Comparison of ENCODE assay signal across 22 cellular contexts in genomic region chr3:169399068-169399467, GRCh38.
"Had no signal": no experiment of that assay in that cellular context is flagged by ENCODE, and none has a peak within 500 bp of the region (broad histone marks: within the 10 kb centered on the region; RNA-seq: fewer than 3 reads in every experiment).

No MANE protein-coding gene starts in this region.

- H3K27me3 ChIP-seq: SJCRH30 had no signal

- H3K9me3 ChIP-seq: SJCRH30 had no signal

- H3K36me3 ChIP-seq: SJCRH30 had no signal

- H3K27ac ChIP-seq: SJCRH30 had no signal

- ATAC-seq: Panc1, PC-3, Right ventricle myocardium inferior, SK-N-SH treated with all-trans-retinoic acid at 6 μM for 48 hours had no signal

- H3K4me3 ChIP-seq: SJCRH30 had no signal

- DNase-seq: Karpas-422, KBM-7, MV-4-11, NCI-H1048, NCI-H1105, NCI-H1417, NCI-H1436 treated with DMSO at 0.1 percent for 48 hours, NCI-H1694, NCI-H187 treated with DMSO at 0.1 percent for 48 hours, NCI-H2029 treated with DMSO at 0.1 percent for 48 hours, NCI-H2171 treated with DMSO at 0.1 percent for 48 hours, NCI-H345, NCI-H524, NCI-H526 treated with DMSO at 0.1 percent for 48 hours, NCI-H748 treated with DMSO at 0.1 percent for 48 hours, PC-3, SHP77 treated with DMSO at 0.1 percent for 48 hours, SJCRH30, T-helper 1 cell had no signal
